ENCODE assay signal across 14 cellular contexts in the genomic region with DNA sequence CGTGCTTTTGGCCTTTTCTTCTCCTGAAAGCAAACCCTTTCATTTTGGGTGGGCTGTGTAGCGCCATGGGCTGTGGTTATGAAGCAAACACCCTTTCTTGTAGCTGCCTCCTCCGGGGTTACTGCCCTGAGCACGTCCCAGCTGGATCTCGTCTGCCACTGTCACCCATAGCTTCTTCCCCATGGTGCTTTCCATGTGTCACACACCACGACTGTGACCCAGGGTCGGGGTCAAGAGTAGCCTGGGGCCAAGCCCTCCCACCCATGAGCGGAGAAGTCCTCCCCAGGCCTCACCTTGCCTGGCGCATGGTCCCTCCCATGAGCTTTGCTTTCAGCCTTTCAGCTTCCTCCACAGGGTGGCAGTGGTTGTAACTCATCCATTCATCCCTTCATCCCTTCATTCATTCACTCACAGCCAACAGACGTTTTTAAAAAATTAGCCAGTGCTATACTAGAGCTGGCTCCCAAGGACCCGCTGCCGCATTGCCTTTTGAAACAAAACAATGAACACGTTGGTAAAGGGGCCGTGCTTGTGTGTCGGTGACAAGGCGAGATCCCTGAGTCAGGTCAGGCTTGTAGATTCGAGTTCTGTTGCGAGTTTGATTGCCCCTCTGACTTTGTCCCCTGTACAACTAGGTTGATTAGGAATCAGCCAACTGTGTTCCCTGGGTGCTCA. TPM values are rescaled to one million over a fixed set of nuclear protein-coding genes. Genes with fewer than 3 reads are reported as not detected.
"Had no signal": no experiment of that assay in that cellular context is flagged by ENCODE, and none has a peak within 500 bp of the region (broad histone marks: within the 10 kb centered on the region; RNA-seq: fewer than 3 reads in every experiment).

No MANE protein-coding gene starts in this region.

- H3K4me3 Mint-ChIP-seq: natural killer cell had no signal

- DNase-seq: activated T-cell treated with anti-CD3 and anti-CD28 coated beads, Interleukin-2, amount 50 U/mL, for 1 hour; amniotic stem cell; esophagus squamous epithelium; foreskin fibroblast; left colon; mammary epithelial cell; natural killer cell; occipital lobe; T-helper 2 cell had no signal

- H3K9me3 ChIP-seq: esophagus squamous epithelium, tibial nerve had no signal

- H3K4me1 Mint-ChIP-seq: natural killer cell had no signal

- H3K9me3 Mint-ChIP-seq: activated naive CD4-positive, alpha-beta T cell treated with anti-CD3 and anti-CD28 coated beads, Interleukin-2, amount 50 U/mL, for 72 hours; natural killer cell had no signal

- FAIRE-seq: TTC549 had no signal

- H3K27ac Mint-ChIP-seq: activated naive CD4-positive, alpha-beta T cell treated with anti-CD3 and anti-CD28 coated beads, Interleukin-2, amount 50 U/mL, for 72 hours; natural killer cell had no signal

- H3K36me3 Mint-ChIP-seq: activated naive CD4-positive, alpha-beta T cell treated with anti-CD3 and anti-CD28 coated beads, Interleukin-2, amount 50 U/mL, for 72 hours; natural killer cell had no signal

- H3K4me3 ChIP-seq: esophagus squamous epithelium, tibial nerve had no signal

- ATAC-seq: activated naive CD4-positive, alpha-beta T cell treated with anti-CD3 and anti-CD28 coated beads, Interleukin-2, amount 50 U/mL, for 72 hours; left colon; natural killer cell had no signal

- H3K36me3 ChIP-seq: esophagus squamous epithelium, tibial nerve had no signal

- H3K27ac ChIP-seq: esophagus squamous epithelium, tibial nerve had no signal

- H3K27me3 ChIP-seq: tibial nerve had no signal

RNA-seq across cellular contexts. Expression of a gene that starts 29.5 kb away (rescaled TPM):
- total RNA-seq: activated naive CD4-positive, alpha-beta T cell treated with anti-CD3 and anti-CD28 coated beads, Interleukin-2, amount 50 U/mL, for 72 hours had no signal

RNA-seq across cellular contexts. Expression of a gene that starts 48.1 kb away (rescaled TPM):
- total RNA-seq: activated naive CD4-positive, alpha-beta T cell treated with anti-CD3 and anti-CD28 coated beads, Interleukin-2, amount 50 U/mL, for 72 hours; esophagus squamous epithelium; left colon; mammary epithelial cell; natural killer cell; occipital lobe; pulmonary artery endothelial cell; subcutaneous adipose tissue; tibial nerve had no signal
- polyA plus RNA-seq: mammary epithelial cell had no signal
